Comparison of ENCODE assay signal across 1 cellular context in the genomic region with DNA sequence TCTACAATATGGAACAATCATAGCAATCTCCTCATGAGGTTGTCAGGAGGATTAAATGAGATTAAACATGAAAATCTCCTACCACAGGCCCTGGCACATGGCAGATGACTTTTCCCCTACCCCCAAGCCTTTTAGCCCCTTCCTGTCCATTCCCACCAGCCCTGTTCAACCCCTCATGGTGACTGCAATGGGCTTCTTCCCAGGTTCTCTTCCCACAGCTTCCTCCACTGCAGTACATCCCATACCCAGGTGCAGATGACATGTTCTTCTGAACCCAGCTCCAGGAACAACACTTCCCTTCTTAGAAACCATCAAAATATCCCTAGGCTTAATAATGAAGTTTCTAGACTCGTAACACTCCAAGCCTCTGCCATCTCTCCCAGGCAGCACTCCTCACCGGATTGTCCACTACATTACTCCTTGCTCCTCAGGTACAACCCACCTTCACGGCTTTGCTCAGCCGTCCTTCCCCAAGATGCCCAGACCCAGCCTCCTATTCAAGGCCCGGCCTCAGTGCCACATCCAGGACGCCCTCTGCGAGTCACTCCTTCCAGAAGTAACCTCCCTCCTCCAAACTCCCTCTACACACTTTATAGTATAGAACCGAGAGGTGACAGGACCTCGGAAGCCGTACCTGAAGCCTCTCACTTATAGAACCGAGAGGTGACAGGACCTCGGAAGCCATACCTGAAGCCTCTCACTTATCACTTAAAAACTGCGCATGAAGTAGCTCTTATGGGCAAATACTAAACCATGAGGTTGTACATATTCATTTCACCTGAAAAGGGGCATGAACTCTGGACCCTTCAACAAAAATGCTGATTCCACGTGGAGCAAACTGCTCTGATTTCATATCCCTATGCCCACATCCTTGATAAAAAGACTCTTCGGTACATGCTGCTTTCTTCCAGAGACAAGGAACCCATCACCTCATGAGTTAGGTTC.
TF ChIP-seq lines count a peak whose summit lies in the region.

No MANE protein-coding gene starts in this region.

TF ChIP-seq in GM12878, 131 proteins besides CTCF, POLR2A, EP300 and RAD21:
- no peak for TF ChIP-seq CHD2 (IDR thresholded peaks at IDR 0.05; ENCODE audit: borderline replicate concordance, low read depth, low read length)
- TF ChIP-seq LARP7 (IDR thresholded peaks at IDR 0.05), result no peak
- no peak for TF ChIP-seq SRF (IDR thresholded peaks at IDR 0.05; ENCODE audit: low read depth in 2 of 2, low read length in 2 of 2)
- no peak for TF ChIP-seq NFXL1 (IDR thresholded peaks at IDR 0.05; ENCODE audit: borderline replicate concordance)
- TF ChIP-seq MYB (IDR thresholded peaks at IDR 0.05; ENCODE audit: borderline replicate concordance, low read depth, low read length), result no peak
- TF ChIP-seq TCF12 (IDR thresholded peaks at IDR 0.05; ENCODE audit: low read depth, low read length), result no peak
- TF ChIP-seq CBX3 (IDR thresholded peaks at IDR 0.05; ENCODE audit: borderline replicate concordance, low read depth), result no peak
